In genomic region chr14:75539562-75540478, GRCh38 we compare ENCODE assay signal across 10 cellular contexts. TPM values are rescaled to one million over a fixed set of nuclear protein-coding genes. Genes with fewer than 3 reads are reported as not detected.
DNase-seq lines count a peak whose midpoint lies in the region; ATAC-seq and TF ChIP-seq lines count a peak whose summit lies in the region.
"Had no signal": no experiment of that assay in that cellular context is flagged by ENCODE, and none has a peak within 500 bp of the region (broad histone marks: within the 10 kb centered on the region; RNA-seq: fewer than 3 reads in every experiment).

No MANE protein-coding gene starts in this region.

- in situ Hi-C loops in GM13976 (cut with MboI; ENCODE audit: low sequenced_read_pairs, unreplicated experiment) (no loop called here), G401 (cut with HindIII; ENCODE audit: low sequenced_read_pairs) (no loop called here)

- no peaks in the 10 kb centered on the region for H3K9me3 ChIP-seq in Peyer's patch
- H3K9me3 ChIP-seq in tibial artery, result no peaks in the 10 kb centered on the region

- DNase-seq in GM13976 (ENCODE audit: low spot score) (peak; percentile 67), Peyer's patch (peak in 2 of 3 donors; percentile 61 to 68), germinal center (ENCODE audit: low spot score) (peak; percentile 73), NCI-H524 (lab: John Stamatoyannopoulos, UW) (no peak), G401 (ENCODE audit: low spot score) (no peak), tibial artery (no peak), NCI-H2196 (lab: John Stamatoyannopoulos, UW; ENCODE audit: unreplicated experiment) (no peak)

- H3K36me3 ChIP-seq in Peyer's patch, result no peaks in the 10 kb centered on the region
- H3K36me3 ChIP-seq in tibial artery, result no peaks in the 10 kb centered on the region

- ATAC-seq in GM21619 (IDR thresholded peaks at IDR 0.05; ENCODE audit: unreplicated experiment), result peak; percentile 53

- intact Hi-C loops in tibial artery (cut with DNase I; ENCODE audit: low total_unique reads), result no loop called here

- H3K27ac ChIP-seq in Peyer's patch (peak overlapping the region in 3 of 4 donors; percentile 12 to 77 (median 47)), tibial artery (no peak overlapping the region)
- H3K27ac ChIP-seq: hepatocyte had no signal

- H3K4me1 ChIP-seq in Peyer's patch (peaks cover 2 to 25% (median 14%) of the 10 kb centered on the region in 4 donors), tibial artery (no peaks in the 10 kb centered on the region)

- H3K27me3 ChIP-seq in Peyer's patch, result no peaks in the 10 kb centered on the region
- H3K27me3 ChIP-seq in tibial artery, result no peaks in the 10 kb centered on the region
- H3K27me3 ChIP-seq: hepatocyte had no signal

- H3K4me3 ChIP-seq in Peyer's patch (no peak overlapping the region), tibial artery (no peak overlapping the region)
- H3K4me3 ChIP-seq: hepatocyte had no signal

- TF ChIP-seq CTCF in GM13976 (IDR thresholded peaks at IDR 0.05; ENCODE audit: borderline replicate concordance, control extremely low read depth, extremely low read depth, insufficient read depth, missing control alignments) (no peak), Peyer's patch (IDR thresholded peaks at IDR 0.05) (no peak), tibial artery (IDR thresholded peaks at IDR 0.05) (no peak)

- no peak for TF ChIP-seq POLR2A in Peyer's patch (IDR thresholded peaks at IDR 0.05)

RNA-seq across cellular contexts. Expression of gene BATF, which starts 17.6 kb away (rescaled TPM):
- total RNA-seq in Peyer's patch, result 10 to 100 TPM in 1 of 4 donors, 1 to 10 TPM in 2, not detected in 1; 3.1 to 28.1 (median 5.9) TPM
- total RNA-seq in G401 (2014; rRNA removed; shearing (Covaris generic)), result not detected in 2 replicates
- total RNA-seq: hepatocyte, MCF 10A had no signal

RNA-seq across cellular contexts. Expression of gene FLVCR2, which starts 38.6 kb away (rescaled TPM):
- total RNA-seq in Peyer's patch, result 100 to 1,000 TPM in 2 of 4 donors, 10 to 100 TPM in 2; 14.9 to 130 (median 98.8) TPM
- 1.3 and 1.6 TPM in 2 replicates for total RNA-seq in G401 (2014; rRNA removed; shearing (Covaris generic))

Comparison
In these comparisons a context has a peak if more than half of its experiments do, and no peak if none do; other contexts are left out.
1. DNase-seq: peak in GM13976 (single experiment), Peyer's patch (2 of 3) and germinal center (single experiment); none in NCI-H524 (0 of 2), G401 (single experiment), tibial artery (0 of 2) and NCI-H2196 (single experiment).
2. H3K27ac ChIP-seq: peak in Peyer's patch (3 of 4); none in tibial artery (0 of 2).